13 cellular contexts compared by ENCODE assay signal in genomic region chr1:162538815-162539431, GRCh38. TPM values are rescaled to one million over a fixed set of nuclear protein-coding genes. Genes with fewer than 3 reads are reported as not detected.
DNase-seq lines count a peak whose midpoint lies in the region; ATAC-seq and TF ChIP-seq lines count a peak whose summit lies in the region.
"Had no signal": no experiment of that assay in that cellular context is flagged by ENCODE, and none has a peak within 500 bp of the region (broad histone marks: within the 10 kb centered on the region; RNA-seq: fewer than 3 reads in every experiment).

No MANE protein-coding gene starts in this region.

- H3K36me3 ChIP-seq in SK-N-SH (replicated peaks in 1 of 2; ENCODE audit: control insufficient read depth in 1 of 2, insufficient read depth in 2 of 2, low read length in 1 of 2) (peaks cover 0 to 5% of the 10 kb centered on the region in 2 experiments), smooth muscle cell (ENCODE audit: low read depth) (no peaks in the 10 kb centered on the region)

- TF ChIP-seq CTCF in SK-N-SH (IDR thresholded peaks at IDR 0.05) = no peak
- no peak for TF ChIP-seq CTCF in smooth muscle cell (IDR thresholded peaks at IDR 0.05; ENCODE audit: borderline replicate concordance, insufficient read depth, poor library complexity, severe bottlenecking)

- ATAC-seq in activated T-cell treated with anti-CD3 and anti-CD28 coated beads, Interleukin-2, amount 50 U/mL, for 4 hours = peak; percentile 10 to 28
- no peak for ATAC-seq in GM21825 (IDR thresholded peaks at IDR 0.05; ENCODE audit: unreplicated experiment)
- no peak for ATAC-seq in GM21717 (IDR thresholded peaks at IDR 0.05; ENCODE audit: unreplicated experiment)
- ATAC-seq: stimulated activated naive B cell treated with anti-CD40 and anti-IgM and Interleukin-4, amounts not matched to agents 10 μg/mL and 1 μg/mL and 100 μg/mL, for 72 hours had no signal

- TF ChIP-seq EP300 in SK-N-SH (IDR thresholded peaks at IDR 0.05; ENCODE audit: borderline replicate concordance in 1 of 2, low read depth in 1 of 2, low read length in 1 of 2) = peak in 1 of 2 experiments; percentile 84; a peak in 2 of 4 replicates

- peak overlapping the region; percentile 57 for H3K9ac ChIP-seq in SK-N-SH
- H3K9ac ChIP-seq in smooth muscle cell (ENCODE audit: low read depth) = no peak overlapping the region

- H3K9me3 ChIP-seq in SK-N-SH (peaks cover 4% of the 10 kb centered on the region; the same call in 1 of the 2 replicates), smooth muscle cell (replicated peaks; ENCODE audit: low read depth) (no peaks in the 10 kb centered on the region)

- H3K4me3 Mint-ChIP-seq in activated T-cell treated with anti-CD3 and anti-CD28 coated beads, Interleukin-2, amount 50 U/mL, for 4 hours = no peak overlapping the region
- H3K4me3 Mint-ChIP-seq: CD14-positive monocyte; dendritic cell treated with granulocyte-macrophage colony-stimulating factor and Interleukin-4, amounts not matched to agents 40 ng/mL and 50 ng/mL, for 4 days; stimulated activated naive B cell treated with anti-CD40 and anti-IgM and Interleukin-4, amounts not matched to agents 10 μg/mL and 1 μg/mL and 100 μg/mL, for 72 hours had no signal

- no peak overlapping the region for H3K4me3 ChIP-seq in SK-N-SH (ENCODE audit: low read depth in 2 of 2, low read length in 1 of 2)
- no peak overlapping the region for H3K4me3 ChIP-seq in smooth muscle cell

- H3K9me2 ChIP-seq in SK-N-SH = no peaks in the 10 kb centered on the region

- H3K27ac ChIP-seq in SK-N-SH (ENCODE audit: low read depth in 2 of 2, low read length in 1 of 2) (peak overlapping the region; percentile 48 to 91; a peak in 3 of 4 replicates), smooth muscle cell (ENCODE audit: low read depth) (peak overlapping the region; percentile 78)

- POLR2A ChIA-PET in SK-N-SH (lab: Yijun Ruan, JAX) = no interaction called here

- no peak overlapping the region for H2AFZ ChIP-seq in SK-N-SH (ENCODE audit: low read depth)
- H2AFZ ChIP-seq in smooth muscle cell (ENCODE audit: low read depth) = no peak overlapping the region

- H3K9me3 Mint-ChIP-seq in activated T-cell treated with anti-CD3 and anti-CD28 coated beads, Interleukin-2, amount 50 U/mL, for 4 hours = no peaks in the 10 kb centered on the region

- H3K27me3 ChIP-seq in SK-N-SH (ENCODE audit: insufficient read depth) (no peaks in the 10 kb centered on the region), smooth muscle cell (ENCODE audit: low read depth) (no peaks in the 10 kb centered on the region)

- peaks cover 2% of the 10 kb centered on the region for H3K36me3 Mint-ChIP-seq in activated T-cell treated with anti-CD3 and anti-CD28 coated beads, Interleukin-2, amount 50 U/mL, for 4 hours (ENCODE audit: insufficient read depth)
- H3K36me3 Mint-ChIP-seq: CD14-positive monocyte had no signal

- H3K79me2 ChIP-seq in SK-N-SH (ENCODE audit: insufficient read depth) = no peaks in the 10 kb centered on the region
- no peaks in the 10 kb centered on the region for H3K79me2 ChIP-seq in smooth muscle cell (ENCODE audit: low read depth)

- no peak for TF ChIP-seq RAD21 in SK-N-SH (IDR thresholded peaks at IDR 0.05; ENCODE audit: low read length)

- H3K4me2 ChIP-seq in SK-N-SH (0 out of 2 replicates have a peak overlapping the region, but pooled peaks have one; percentile 12), smooth muscle cell (no peak overlapping the region)

- H3K27me3 Mint-ChIP-seq in activated T-cell treated with anti-CD3 and anti-CD28 coated beads, Interleukin-2, amount 50 U/mL, for 4 hours (ENCODE audit: low read depth) = no peaks in the 10 kb centered on the region
- H3K27me3 Mint-ChIP-seq: dendritic cell treated with granulocyte-macrophage colony-stimulating factor and Interleukin-4, amounts not matched to agents 40 ng/mL and 50 ng/mL, for 4 days; stimulated activated naive B cell treated with anti-CD40 and anti-IgM and Interleukin-4, amounts not matched to agents 10 μg/mL and 1 μg/mL and 100 μg/mL, for 72 hours had no signal

- H3K4me1 Mint-ChIP-seq in activated T-cell treated with anti-CD3 and anti-CD28 coated beads, Interleukin-2, amount 50 U/mL, for 4 hours (ENCODE audit: low read depth) = no peaks in the 10 kb centered on the region
- H3K4me1 Mint-ChIP-seq: CD14-positive monocyte; stimulated activated naive B cell treated with anti-CD40 and anti-IgM and Interleukin-4, amounts not matched to agents 10 μg/mL and 1 μg/mL and 100 μg/mL, for 72 hours had no signal

- H3F3A ChIP-seq in SK-N-SH (replicated peaks; ENCODE audit: insufficient read depth) (peaks cover 64% of the 10 kb centered on the region), smooth muscle cell (ENCODE audit: low read depth) (peaks cover 4% of the 10 kb centered on the region)

- 20% methylated on average over 1 of the region's 1 CpG for WGBS in SK-N-SH (ENCODE audit: low lambda C conversion rate)
- WGBS in smooth muscle cell (ENCODE audit: low lambda C conversion rate) = 59% methylated on average over 1 of the region's 1 CpG

- H4K20me1 ChIP-seq in SK-N-SH (ENCODE audit: insufficient read depth) (no peaks in the 10 kb centered on the region), smooth muscle cell (ENCODE audit: low read depth) (no peaks in the 10 kb centered on the region)

- no peak for DNase-seq in activated T-cell treated with anti-CD3 and anti-CD28 coated beads, Interleukin-2, amount 50 U/mL, for 4 hours
- DNase-seq in activated T-cell treated with anti-CD3 and anti-CD28 coated beads for 4 hours (no peak), SK-N-SH (no peak), fibroblast of gingiva (ENCODE audit: low read depth) (peak; percentile 58), smooth muscle cell (lab: John Stamatoyannopoulos, UW; ENCODE audit: unreplicated experiment) (no peak), NCI-H187 treated with DMSO at 0.1 percent for 48 hours (lab: John Stamatoyannopoulos, UW) (no peak)
- DNase-seq: islet precursor cell; Karpas-422; stimulated activated naive B cell treated with anti-CD40 and anti-IgM and Interleukin-4, amounts not matched to agents 10 μg/mL and 1 μg/mL and 100 μg/mL, for 72 hours had no signal

- CTCF ChIA-PET in SK-N-SH (lab: Yijun Ruan, JAX) = interaction anchor here (0.9 kb wide), 2 partner anchors 11 to 19 kb away, joined by 3 read pairs; no protein-coding TSS in a partner anchor

- peaks cover 0 to 15% of the 10 kb centered on the region in 2 experiments; a peak in 3 of 4 replicates for H3K4me1 ChIP-seq in SK-N-SH (ENCODE audit: control insufficient read depth in 1 of 2, insufficient read depth in 2 of 2, low read depth in 1 of 2, low read length in 1 of 2)
- no peaks in the 10 kb centered on the region for H3K4me1 ChIP-seq in smooth muscle cell (ENCODE audit: low read depth)

TF ChIP-seq in SK-N-SH, 30 proteins besides CTCF, POLR2A, EP300 and RAD21 (continues in another document):
- TF ChIP-seq, protein P1, sequence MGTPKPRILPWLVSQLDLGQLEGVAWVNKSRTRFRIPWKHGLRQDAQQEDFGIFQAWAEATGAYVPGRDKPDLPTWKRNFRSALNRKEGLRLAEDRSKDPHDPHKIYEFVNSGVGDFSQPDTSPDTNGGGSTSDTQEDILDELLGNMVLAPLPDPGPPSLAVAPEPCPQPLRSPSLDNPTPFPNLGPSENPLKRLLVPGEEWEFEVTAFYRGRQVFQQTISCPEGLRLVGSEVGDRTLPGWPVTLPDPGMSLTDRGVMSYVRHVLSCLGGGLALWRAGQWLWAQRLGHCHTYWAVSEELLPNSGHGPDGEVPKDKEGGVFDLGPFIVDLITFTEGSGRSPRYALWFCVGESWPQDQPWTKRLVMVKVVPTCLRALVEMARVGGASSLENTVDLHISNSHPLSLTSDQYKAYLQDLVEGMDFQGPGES (IDR thresholded peaks at IDR 0.05; ENCODE audit: low read depth, low read length) = no peak
- TF ChIP-seq TAF1 (IDR thresholded peaks at IDR 0.05; ENCODE audit: borderline replicate concordance, low read depth, low read length) (no peak), FOXJ3 (CRISPR knock-in tag; IDR thresholded peaks at IDR 0.05) (no peak), FOSL2 (IDR thresholded peaks at IDR 0.05; ENCODE audit: borderline replicate concordance, low read depth) (peak; percentile 83), GABPA (IDR thresholded peaks at IDR 0.05; ENCODE audit: low read depth) (no peak), RFX5 (IDR thresholded peaks at IDR 0.05; ENCODE audit: low read length) (no peak), EZH2phosphoT487 (IDR thresholded peaks at IDR 0.05; ENCODE audit: borderline replicate concordance, low read depth) (no peak), FOXM1 (IDR thresholded peaks at IDR 0.05; ENCODE audit: low read depth) (no peak), TCF12 (IDR thresholded peaks at IDR 0.05) (peak; percentile 79), USF2 (IDR thresholded peaks at IDR 0.05; ENCODE audit: borderline replicate concordance, low read depth, low read length) (no peak), RCOR1 (IDR thresholded peaks at IDR 0.05; ENCODE audit: low read length) (no peak), ELF1 (IDR thresholded peaks at IDR 0.05) (no peak), NRF1 (IDR thresholded peaks at IDR 0.05; ENCODE audit: low read depth, low read length) (no peak), GATA2 (CRISPR knock-in tag; IDR thresholded peaks at IDR 0.05) (no peak), TEAD4 (IDR thresholded peaks at IDR 0.05; ENCODE audit: borderline replicate concordance, insufficient read depth) (peak; percentile 88)

RNA-seq across cellular contexts. Expression of gene UAP1, which starts 22.6 kb away (rescaled TPM):
- total RNA-seq in activated T-cell treated with anti-CD3 and anti-CD28 coated beads, Interleukin-2, amount 50 U/mL, for 4 hours = 10 to 100 TPM; 25.3 to 31.0 (median 27.7) TPM
- polyA plus RNA-seq in SK-N-SH (2012; rRNA removed) (32.3 and 44.1 TPM in 2 replicates), smooth muscle cell (57.4 and 64.2 TPM in 2 replicates)
- polyA plus RNA-seq in SK-N-SH (2012; cell fraction: cytosol; rRNA removed) = 49.8 and 58.0 TPM in 2 replicates
- polyA plus RNA-seq in SK-N-SH (2012; cell fraction: nucleus; rRNA removed) = 18.0 and 38.7 TPM in 2 replicates
- total RNA-seq in smooth muscle cell = 83.8 and 92.4 TPM in 2 replicates

RNA-seq across cellular contexts. Expression of gene UHMK1, which starts 41.3 kb away (rescaled TPM):
- 10 to 100 TPM; 71.6 to 74.2 (median 73.6) TPM for total RNA-seq in activated T-cell treated with anti-CD3 and anti-CD28 coated beads, Interleukin-2, amount 50 U/mL, for 4 hours
- 7.4 and 12.3 TPM in 2 replicates for polyA plus RNA-seq in SK-N-SH (2012; rRNA removed)
- polyA plus RNA-seq in SK-N-SH (2012; cell fraction: cytosol; rRNA removed) = 16.0 and 18.1 TPM in 2 replicates
- 4.2 and 9.7 TPM in 2 replicates for polyA plus RNA-seq in SK-N-SH (2012; cell fraction: nucleus; rRNA removed)
- total RNA-seq in smooth muscle cell = 30.1 and 39.0 TPM in 2 replicates
- polyA plus RNA-seq in smooth muscle cell = 4.8 and 6.1 TPM in 2 replicates

Comparison
In these comparisons a context has a peak if more than half of its experiments do, and no peak if none do; other contexts are left out.
1. ATAC-seq: peak in activated T-cell treated with anti-CD3 and anti-CD28 coated beads, Interleukin-2, amount 50 U/mL, for 4 hours (2 of 2); none in GM21825 (single experiment) and GM21717 (single experiment).